Comparison of ENCODE assay signal across 9 cellular contexts in genomic region chr17:77127735-77128361, GRCh38. TPM values are rescaled to one million over a fixed set of nuclear protein-coding genes. Genes with fewer than 3 reads are reported as not detected.
DNase-seq lines count a peak whose midpoint lies in the region; ATAC-seq and TF ChIP-seq lines count a peak whose summit lies in the region.
"Had no signal": no experiment of that assay in that cellular context is flagged by ENCODE, and none has a peak within 500 bp of the region (broad histone marks: within the 10 kb centered on the region; RNA-seq: fewer than 3 reads in every experiment).

No MANE protein-coding gene starts in this region.

- H3K4me3 ChIP-seq in neutrophil (ENCODE audit: low read depth in 1 of 2, low read length in 1 of 2): peak overlapping the region; percentile 60 to 64
- H3K4me3 ChIP-seq: SJSA1 had no signal

- POLR2A ChIA-PET in activated CD4-positive, alpha-beta T cell treated with anti-CD3 and anti-CD28 coated beads for 36 hours (lab: Charles Lee): interaction anchor here (0.6 to 1.3 kb wide), 4 partner anchors 10 to 233 kb away, joined by 3 to 15 read pairs (median 7); partner anchors contain the start of gene SEC14L1

- CTCF ChIA-PET in activated CD4-positive, alpha-beta T cell treated with anti-CD3 and anti-CD28 coated beads for 36 hours (lab: Charles Lee): interaction anchor here (0.5 to 1.9 kb wide), 10 partner anchors 9 to 400 kb away, joined by 3 to 8 read pairs (median 4); no protein-coding TSS in a partner anchor

- H3K36me3 ChIP-seq in neutrophil: no peaks in the 10 kb centered on the region
- H3K36me3 ChIP-seq: SJSA1 had no signal

- H3K27ac ChIP-seq in neutrophil: peak overlapping the region; percentile 100
- peak overlapping the region; percentile 9 for H3K27ac ChIP-seq in substantia nigra (ENCODE audit: low read depth, low read length, poor library complexity, severe bottlenecking)

- peaks cover 0 to 7% (median 0%) of the 10 kb centered on the region in 7 donors for H3K9me3 Mint-ChIP-seq in CD14-positive monocyte
- no peaks in the 10 kb centered on the region for H3K9me3 Mint-ChIP-seq in activated CD4-positive, alpha-beta T cell treated with anti-CD3 and anti-CD28 coated beads for 36 hours (ENCODE audit: low read depth)

- H3K4me1 ChIP-seq in neutrophil (ENCODE audit: control insufficient read depth in 1 of 2, insufficient read depth in 1 of 2, low read depth in 1 of 2, low read length in 1 of 2): peaks cover 51 to 58% of the 10 kb centered on the region in 2 experiments

- H3K36me3 Mint-ChIP-seq in CD14-positive monocyte: peaks cover 0 to 5% of the 10 kb centered on the region in 2 donors
- no peaks in the 10 kb centered on the region for H3K36me3 Mint-ChIP-seq in activated CD4-positive, alpha-beta T cell treated with anti-CD3 and anti-CD28 coated beads for 36 hours (ENCODE audit: low read depth)

- peak overlapping the region; percentile 85 to 95 for H3K4me3 Mint-ChIP-seq in CD14-positive monocyte
- H3K4me3 Mint-ChIP-seq in activated CD4-positive, alpha-beta T cell treated with anti-CD3 and anti-CD28 coated beads for 36 hours: peak overlapping the region; percentile 67

- H3K27me3 ChIP-seq in neutrophil: no peaks in the 10 kb centered on the region
- H3K27me3 ChIP-seq: SJSA1 had no signal

- intact Hi-C loops in CD14-positive monocyte (cut with micrococcal nuclease): no loop called here
- intact Hi-C loops in activated CD4-positive, alpha-beta T cell treated with anti-CD3 and anti-CD28 coated beads for 36 hours (cut with DNase I, micrococcal nuclease): loop anchor here in 1 of 2 experiments (1.0 to 2.0 kb wide), 2 partner anchors 13 to 40 kb away; partner anchors contain the start of gene SEC14L1

- peaks cover 0 to 2% (median 1%) of the 10 kb centered on the region in 3 donors for H3K27me3 Mint-ChIP-seq in CD14-positive monocyte (ENCODE audit: low read depth in 3 of 3)
- H3K27me3 Mint-ChIP-seq in activated CD4-positive, alpha-beta T cell treated with anti-CD3 and anti-CD28 coated beads for 36 hours: no peaks in the 10 kb centered on the region

- peak; percentile 96 for ATAC-seq in activated CD4-positive, alpha-beta T cell treated with anti-CD3 and anti-CD28 coated beads for 36 hours
- ATAC-seq in HG02610 (IDR thresholded peaks at IDR 0.05; ENCODE audit: unreplicated experiment) (no peak), GM21825 (IDR thresholded peaks at IDR 0.05; ENCODE audit: unreplicated experiment) (no peak)

- H3K4me1 Mint-ChIP-seq in CD14-positive monocyte: peaks cover 46% of the 10 kb centered on the region
- H3K4me1 Mint-ChIP-seq in activated CD4-positive, alpha-beta T cell treated with anti-CD3 and anti-CD28 coated beads for 36 hours: peaks cover 30% of the 10 kb centered on the region

- H3K27ac Mint-ChIP-seq in CD14-positive monocyte: peak overlapping the region; percentile 94 to 97 (median 96)
- peak overlapping the region; percentile 94 for H3K27ac Mint-ChIP-seq in activated CD4-positive, alpha-beta T cell treated with anti-CD3 and anti-CD28 coated beads for 36 hours

- H3K9me3 ChIP-seq in neutrophil: no peaks in the 10 kb centered on the region
- H3K9me3 ChIP-seq: SJSA1 had no signal

- DNase-seq in CD14-positive monocyte (ENCODE audit: low spot score) (peak; percentile 65), substantia nigra (lab: John Stamatoyannopoulos, UW) (peak in 18 of 49 donors; percentile 18 to 65 (median 52)), SKM-1 treated with dmso at 0.1 percent for 144 hours (lab: John Stamatoyannopoulos, UW; ENCODE audit: unreplicated experiment) (no peak)
- peak; percentile 81 for DNase-seq in activated CD4-positive, alpha-beta T cell treated with anti-CD3 and anti-CD28 coated beads for 36 hours
- peak; percentile 88 for DNase-seq in central memory CD4-positive, alpha-beta T cell

- TF ChIP-seq CTCF in CD14-positive monocyte (IDR thresholded peaks at IDR 0.05) (no peak), neutrophil (IDR thresholded peaks at IDR 0.05) (no peak)

RNA-seq across cellular contexts. Expression of gene SEC14L1, which starts 12.9 kb away (rescaled TPM):
- polyA plus RNA-seq in CD14-positive monocyte: 10 to 100 TPM; 34.1 to 43.2 TPM
- 10 to 100 TPM; 44.2 to 67.0 TPM for total RNA-seq in activated CD4-positive, alpha-beta T cell treated with anti-CD3 and anti-CD28 coated beads for 36 hours
